In the genomic region with DNA sequence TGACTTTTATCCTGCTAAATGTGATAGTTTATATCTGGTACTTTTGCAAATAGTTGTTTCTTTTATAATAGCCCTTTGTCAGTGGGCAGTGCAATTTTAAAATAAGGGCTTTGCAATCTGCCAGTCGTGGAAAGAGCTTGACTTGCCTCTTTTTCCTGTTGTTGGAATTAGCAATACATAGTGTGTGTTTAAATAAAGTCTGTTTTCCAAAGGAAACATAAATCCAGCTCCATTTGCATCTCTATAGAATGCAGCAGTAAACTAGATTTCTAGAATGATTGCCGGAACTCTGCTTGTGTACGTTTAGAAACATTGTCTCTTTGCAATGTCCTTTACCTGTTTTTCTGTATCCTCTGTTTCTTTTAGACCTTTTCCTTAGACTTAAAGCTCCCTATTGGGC, we compare ENCODE assay signal across 26 cellular contexts. TPM values are rescaled to one million over a fixed set of nuclear protein-coding genes. Genes with fewer than 3 reads are reported as not detected.
DNase-seq lines count a peak whose midpoint lies in the region; ATAC-seq, FAIRE-seq and TF ChIP-seq lines count a peak whose summit lies in the region.
"Had no signal": no experiment of that assay in that cellular context is flagged by ENCODE, and none has a peak within 500 bp of the region (broad histone marks: within the 10 kb centered on the region; RNA-seq: fewer than 3 reads in every experiment).

No MANE protein-coding gene starts in this region.

- H4K20me1 ChIP-seq in neural progenitor cell (ENCODE audit: low read depth), result no peaks in the 10 kb centered on the region
- H4K20me1 ChIP-seq: BLaER1 treated with 17β-estradiol and CSF1 and Interleukin-3, amounts not matched to agents 10 nM and 100 nM had no signal

- DNase-seq in GM12892 (ENCODE audit: insufficient read length) (no peak), endodermal cell (no peak), neural progenitor cell (ENCODE audit: low spot score) (no peak), occipital lobe (lab: John Stamatoyannopoulos, UW) (no peak), EL (no peak)
- DNase-seq in stimulated activated effector memory CD8-positive, alpha-beta T cell treated with anti-CD3 and anti-CD28 coated beads, Interleukin-12 subunit alpha, Interleukin-12 subunit beta, amount 100 ng/mL, for 72 hours (ENCODE audit: low spot score in 2 of 2), result no peak
- DNase-seq in stimulated activated CD4-positive, alpha-beta T cell treated with anti-CD3 and anti-CD28 coated beads, Interleukin-4, amount 100 ng/mL, for 1 hour, result no peak
- DNase-seq: AML-193; Caco-2; CD4-positive, alpha-beta T cell; CD8-positive, alpha-beta T cell; DMS 273 treated with DMSO at 0.1 percent for 48 hours; DMS153; DMS53; DMS79; DND-41; GF-D8 had no signal

- H3K9me3 ChIP-seq in endodermal cell (ENCODE audit: control insufficient read depth, low read length) (no peaks in the 10 kb centered on the region), neural progenitor cell (ENCODE audit: low read depth) (no peaks in the 10 kb centered on the region)
- H3K9me3 ChIP-seq: A549; BLaER1 treated with 17β-estradiol and CSF1 and Interleukin-3, amounts not matched to agents 10 nM and 100 nM; Caco-2 had no signal

- TF ChIP-seq POLR2A in GM12892 (IDR thresholded peaks at IDR 0.05; ENCODE audit: low read depth, low read length), result no peak

- H3K27ac Mint-ChIP-seq in endodermal cell, result peak overlapping the region; percentile 18
- H3K27ac Mint-ChIP-seq in neural progenitor cell, result no peak overlapping the region
- peak overlapping the region; percentile 20 for H3K27ac Mint-ChIP-seq in stimulated activated effector memory CD8-positive, alpha-beta T cell treated with anti-CD3 and anti-CD28 coated beads, Interleukin-12 subunit alpha, Interleukin-12 subunit beta, amount 100 ng/mL, for 72 hours
- H3K27ac Mint-ChIP-seq: B cell; CD4-positive, alpha-beta T cell had no signal

- H3K27ac ChIP-seq in endodermal cell (ENCODE audit: low read depth, low read length) (no peak overlapping the region), neural progenitor cell (peak overlapping the region; percentile 69)
- H3K27ac ChIP-seq: 22Rv1; A549; BLaER1 treated with 17β-estradiol and CSF1 and Interleukin-3, amounts not matched to agents 10 nM and 100 nM; C4-2B had no signal

- TF ChIP-seq CTCF in endodermal cell (conservative IDR thresholded peaks at IDR 0.05) (no peak), neural progenitor cell (IDR thresholded peaks at IDR 0.05) (no peak)

- peaks cover 44% of the 10 kb centered on the region for H3K36me3 ChIP-seq in endodermal cell (ENCODE audit: control insufficient read depth, insufficient read depth, low read length)
- H3K36me3 ChIP-seq in neural progenitor cell, result peaks cover 23% of the 10 kb centered on the region

- WGBS in endodermal cell (ENCODE audit: insufficient coverage in 1 of 2, insufficient read length in 1 of 2), 2 experiments, result 91 to 100% methylated on average over 2 to 3 of the region's 3 CpGs

- H3K4me3 ChIP-seq in endodermal cell (ENCODE audit: low read length), result no peak overlapping the region
- no peak overlapping the region for H3K4me3 ChIP-seq in neural progenitor cell
- H3K4me3 ChIP-seq: A549; BLaER1 treated with 17β-estradiol and CSF1 and Interleukin-3, amounts not matched to agents 10 nM and 100 nM had no signal

- peaks cover 25% of the 10 kb centered on the region for H3F3A ChIP-seq in neural progenitor cell (ENCODE audit: low read depth)

- FAIRE-seq in GM12892 (lab: Jason Lieb, UNC), result peak; percentile 36
- FAIRE-seq: A549, G401.6, GM12891, GM18507, GM19239 had no signal

- H3K79me2 ChIP-seq in neural progenitor cell (ENCODE audit: low read depth), result no peaks in the 10 kb centered on the region

- no peaks in the 10 kb centered on the region for H3K9me3 Mint-ChIP-seq in endodermal cell
- H3K9me3 Mint-ChIP-seq in neural progenitor cell, result no peaks in the 10 kb centered on the region
- no peaks in the 10 kb centered on the region for H3K9me3 Mint-ChIP-seq in stimulated activated effector memory CD8-positive, alpha-beta T cell treated with anti-CD3 and anti-CD28 coated beads, Interleukin-12 subunit alpha, Interleukin-12 subunit beta, amount 100 ng/mL, for 72 hours
- H3K9me3 Mint-ChIP-seq: CD4-positive, alpha-beta T cell; CD8-positive, alpha-beta T cell had no signal

- no peak overlapping the region for H2AFZ ChIP-seq in neural progenitor cell (replicated peaks)

- H3K27me3 Mint-ChIP-seq in endodermal cell (ENCODE audit: insufficient read depth) (no peaks in the 10 kb centered on the region), neural progenitor cell (ENCODE audit: insufficient read depth, low read depth) (no peaks in the 10 kb centered on the region)
- H3K27me3 Mint-ChIP-seq: B cell; CD4-positive, alpha-beta T cell had no signal

- H3K4me3 Mint-ChIP-seq in endodermal cell, result no peak overlapping the region
- no peak overlapping the region for H3K4me3 Mint-ChIP-seq in neural progenitor cell
- H3K4me3 Mint-ChIP-seq in stimulated activated effector memory CD8-positive, alpha-beta T cell treated with anti-CD3 and anti-CD28 coated beads, Interleukin-12 subunit alpha, Interleukin-12 subunit beta, amount 100 ng/mL, for 72 hours, result no peak overlapping the region
- H3K4me3 Mint-ChIP-seq: B cell; CD4-positive, alpha-beta T cell; CD8-positive, alpha-beta T cell had no signal

- H3K4me1 Mint-ChIP-seq in endodermal cell, result peaks cover 5% of the 10 kb centered on the region
- peaks cover 9% of the 10 kb centered on the region for H3K4me1 Mint-ChIP-seq in neural progenitor cell
- no peaks in the 10 kb centered on the region for H3K4me1 Mint-ChIP-seq in stimulated activated effector memory CD8-positive, alpha-beta T cell treated with anti-CD3 and anti-CD28 coated beads, Interleukin-12 subunit alpha, Interleukin-12 subunit beta, amount 100 ng/mL, for 72 hours

- H3K27me3 ChIP-seq in endodermal cell (ENCODE audit: control insufficient read depth, insufficient read depth, low read length, poor library complexity, severe bottlenecking), result no peaks in the 10 kb centered on the region
- H3K27me3 ChIP-seq in neural progenitor cell, result no peaks in the 10 kb centered on the region
- H3K27me3 ChIP-seq: BLaER1 treated with 17β-estradiol and CSF1 and Interleukin-3, amounts not matched to agents 10 nM and 100 nM had no signal

- H3K4me1 ChIP-seq in endodermal cell (ENCODE audit: control insufficient read depth, insufficient read depth, low read length), result peaks cover 3% of the 10 kb centered on the region
- peaks cover 16% of the 10 kb centered on the region for H3K4me1 ChIP-seq in neural progenitor cell
- H3K4me1 ChIP-seq: A549, Caco-2 had no signal

- no peak overlapping the region for H3K9ac ChIP-seq in endodermal cell (ENCODE audit: extremely low read depth, low read length, poor library complexity, severe bottlenecking)
- H3K9ac ChIP-seq in neural progenitor cell, result no peak overlapping the region
- H3K9ac ChIP-seq: BLaER1 treated with 17β-estradiol and CSF1 and Interleukin-3, amounts not matched to agents 10 nM and 100 nM had no signal

- no peak overlapping the region for H3K4me2 ChIP-seq in neural progenitor cell
- H3K4me2 ChIP-seq: A549; BLaER1 treated with 17β-estradiol and CSF1 and Interleukin-3, amounts not matched to agents 10 nM and 100 nM had no signal

- no peak for ATAC-seq in stimulated activated effector memory CD8-positive, alpha-beta T cell treated with anti-CD3 and anti-CD28 coated beads, Interleukin-12 subunit alpha, Interleukin-12 subunit beta, amount 100 ng/mL, for 72 hours
- ATAC-seq: A549; CD8-positive, alpha-beta T cell had no signal

- H3K36me3 Mint-ChIP-seq in endodermal cell (ENCODE audit: low read depth) (peaks cover 22% of the 10 kb centered on the region), neural progenitor cell (peaks cover 3% of the 10 kb centered on the region)
- H3K36me3 Mint-ChIP-seq in stimulated activated effector memory CD8-positive, alpha-beta T cell treated with anti-CD3 and anti-CD28 coated beads, Interleukin-12 subunit alpha, Interleukin-12 subunit beta, amount 100 ng/mL, for 72 hours, result peaks cover 63% of the 10 kb centered on the region

RNA-seq across cellular contexts. Expression of a gene that starts 33.1 kb away (rescaled TPM):
- polyA plus RNA-seq in GM12892 (2012; ENCODE audit: missing spikeins), result 15.2 TPM
- 10 to 100 TPM; 30.4 to 35.3 TPM for total RNA-seq in endodermal cell
- polyA plus RNA-seq in endodermal cell (2013, experiment 1 of 2), result 32.3 TPM
- 33.4 TPM for polyA plus RNA-seq in endodermal cell (2013, experiment 2 of 2)
- 39.0 and 66.5 TPM in 2 replicates for total RNA-seq in neural progenitor cell (ENCODE audit: low replicate concordance)
- total RNA-seq in occipital lobe, result 50.8 TPM

RNA-seq across cellular contexts. Expression of a gene that starts 33.2 kb away (rescaled TPM):
- polyA plus RNA-seq in GM12892 (2012; ENCODE audit: missing spikeins), result 343 TPM
- total RNA-seq in endodermal cell (100 to 1,000 TPM; 126 to 131 TPM), neural progenitor cell (ENCODE audit: low replicate concordance) (92.3 and 156 TPM in 2 replicates), occipital lobe (53.3 TPM)
- polyA plus RNA-seq in endodermal cell (2013, experiment 1 of 2), result 211 TPM
- polyA plus RNA-seq in endodermal cell (2013, experiment 2 of 2), result 212 TPM
